Comparison of ENCODE assay signal across 20 cellular contexts in the genomic region with DNA sequence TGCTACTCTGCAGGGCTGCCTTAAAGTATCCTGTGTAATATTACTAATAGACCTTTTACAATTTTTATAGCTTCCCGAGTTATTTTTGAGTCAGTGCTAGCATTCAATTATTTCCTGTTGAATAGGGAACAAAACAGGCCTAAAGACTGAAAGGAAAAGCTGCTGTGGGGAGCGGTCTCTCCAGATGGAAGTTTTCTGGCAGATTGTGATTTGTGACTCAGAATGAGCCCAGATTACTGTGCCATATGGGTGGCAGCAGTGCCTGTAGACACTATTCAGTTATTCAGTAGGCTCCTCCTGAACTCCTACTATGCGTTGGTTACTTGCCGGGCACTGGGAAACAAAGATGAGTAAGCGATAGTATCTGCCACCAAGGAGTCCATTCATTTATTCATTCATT.
DNase-seq lines count a peak whose midpoint lies in the region; ATAC-seq and TF ChIP-seq lines count a peak whose summit lies in the region.
"Had no signal": no experiment of that assay in that cellular context is flagged by ENCODE, and none has a peak within 500 bp of the region (broad histone marks: within the 10 kb centered on the region; RNA-seq: fewer than 3 reads in every experiment).

No MANE protein-coding gene starts in this region.

- TF ChIP-seq CTCF in cardiac fibroblast (IDR thresholded peaks at IDR 0.05; ENCODE audit: low read depth, low read length) = no peak
- TF ChIP-seq CTCF in vagina (IDR thresholded peaks at IDR 0.05) = no peak

- H3K27me3 ChIP-seq in vagina = no peaks in the 10 kb centered on the region
- H3K27me3 ChIP-seq: breast epithelium, stomach had no signal

- POLR2A ChIA-PET in HEK293T (lab: Yijun Ruan, JAX) = no interaction called here

- H3K36me3 ChIP-seq in vagina = no peaks in the 10 kb centered on the region
- H3K36me3 ChIP-seq: breast epithelium, stomach had no signal

- intact Hi-C loops in vagina (cut with DNase I) = no loop called here

- no peak overlapping the region for H3K27ac ChIP-seq in vagina
- H3K27ac ChIP-seq: A549, breast epithelium, stomach had no signal

- CTCF ChIA-PET in HEK293T (lab: Yijun Ruan, JAX) = no interaction called here

- no peak for TF ChIP-seq POLR2A in vagina (IDR thresholded peaks at IDR 0.05)

- H3K9me3 ChIP-seq in vagina = no peaks in the 10 kb centered on the region
- H3K9me3 ChIP-seq: A549, breast epithelium had no signal

- peaks cover 17% of the 10 kb centered on the region for H3K4me1 ChIP-seq in vagina
- H3K4me1 ChIP-seq: A549, breast epithelium had no signal

- DNase-seq in Ammon's horn (ENCODE audit: low spot score) (peak; percentile 69), NCI-H446 (lab: John Stamatoyannopoulos, UW) (peak; percentile 79 to 92), cardiac fibroblast (ENCODE audit: low read depth in 2 of 2) (peak; percentile 38 to 48), lung microvascular endothelial cell (ENCODE audit: low read depth in 2 of 2) (peak; percentile 53 to 72), vagina (ENCODE audit: extremely low spot score in 2 of 2) (no peak), HEK293T (ENCODE audit: extremely low spot score) (no peak)
- no peak for DNase-seq in stimulated activated CD4-positive, alpha-beta T cell treated with anti-CD3 and anti-CD28 coated beads, Interleukin-12 subunit alpha, Interleukin-12 subunit beta, amount 100 ng/mL, for 4 hours
- DNase-seq: activated CD4-positive, alpha-beta T cell treated with anti-CD3 and anti-CD28 coated beads, Interleukin-2, amount 50 U/mL, for 4 hours; activated naive CD8-positive, alpha-beta T cell treated with anti-CD3 and anti-CD28 coated beads for 36 hours; activated T-cell treated with anti-CD3 and anti-CD28 coated beads, Interleukin-2, amount 50 U/mL, for 24 hours; CD4-positive, CD25-positive, alpha-beta regulatory T cell; DND-41; effector CD8-positive, alpha-beta T cell; HFFc6; kidney glomerular epithelial cell; NCI-H2029 treated with DMSO at 0.1 percent for 48 hours; stomach had no signal

- H3K4me3 ChIP-seq in cardiac fibroblast (replicated peaks in 1 of 2; ENCODE audit: low read depth in 2 of 2, low read length in 2 of 2) (no peak overlapping the region), vagina (no peak overlapping the region)
- H3K4me3 ChIP-seq: A549, breast epithelium, stomach had no signal

- ATAC-seq in HG02642 (IDR thresholded peaks at IDR 0.05; ENCODE audit: poor library complexity, unreplicated experiment) = no peak
- ATAC-seq: A549 had no signal

TF ChIP-seq in HEK293T, 16 proteins besides CTCF, POLR2A, EP300 and RAD21:
- TF ChIP-seq ZNF384 (IDR thresholded peaks at IDR 0.05) = no peak
- TF ChIP-seq FOXK2 (IDR thresholded peaks at IDR 0.05) = no peak
- no peak for TF ChIP-seq BHLHE40 (IDR thresholded peaks at IDR 0.05; ENCODE audit: borderline replicate concordance)
- no peak for TF ChIP-seq NFRKB (IDR thresholded peaks at IDR 0.05)
- TF ChIP-seq ARNT (IDR thresholded peaks at IDR 0.05) = no peak
- TF ChIP-seq SUZ12 (IDR thresholded peaks at IDR 0.05) = no peak
- no peak for TF ChIP-seq SP1 (IDR thresholded peaks at IDR 0.05)
- no peak for TF ChIP-seq ELF4 (IDR thresholded peaks at IDR 0.05)
- no peak for TF ChIP-seq HDGF (IDR thresholded peaks at IDR 0.05; ENCODE audit: borderline replicate concordance)

Comparison
In these comparisons a context has a peak if more than half of its experiments do, and no peak if none do; other contexts are left out.
1. DNase-seq: peak in Ammon's horn (single experiment), NCI-H446 (2 of 2), cardiac fibroblast (2 of 2) and lung microvascular endothelial cell (2 of 2); none in stimulated activated CD4-positive, alpha-beta T cell treated with anti-CD3 and anti-CD28 coated beads, Interleukin-12 subunit alpha, Interleukin-12 subunit beta, amount 100 ng/mL, for 4 hours (single experiment), vagina (0 of 2) and HEK293T (single experiment).